17 cellular contexts compared by ENCODE assay signal in genomic region chr10:14481014-14481413, GRCh38.
"Had no signal": no experiment of that assay in that cellular context is flagged by ENCODE, and none has a peak within 500 bp of the region (broad histone marks: within the 10 kb centered on the region; RNA-seq: fewer than 3 reads in every experiment).

No MANE protein-coding gene starts in this region.

- H3K36me3 ChIP-seq: heart left ventricle, left lung, lower lobe of right lung, neural progenitor cell, pancreas, prostate gland, thoracic aorta, transverse colon had no signal

- FAIRE-seq: colon, islet of Langerhans, pancreas had no signal

- ATAC-seq: left lung; lower lobe of right lung; natural killer cell treated with Interleukin-12 subunit alpha and Interleukin-12 subunit beta and Interleukin-15 and Interleukin-18, amount 100 ng/mL, for 72 hours; pancreas had no signal

- H3K4me3 ChIP-seq: heart left ventricle, left lung, lower lobe of right lung, neural progenitor cell, pancreas, prostate gland, skin epidermis, thoracic aorta, transverse colon had no signal

- H3K9me3 ChIP-seq: heart left ventricle, left lung, lower lobe of right lung, pancreas, prostate gland, thoracic aorta, transverse colon had no signal

- DNase-seq: heart left ventricle; kidney glomerular epithelial cell; left lung; lower lobe of right lung; pancreas; retina; stimulated activated CD4-positive, alpha-beta T cell treated with anti-CD3 and anti-CD28 coated beads, Interleukin-2, amount 100 ng/mL, for 24 hours; stimulated activated CD4-positive, alpha-beta T cell treated with anti-CD3 and anti-CD28 coated beads, Interleukin-4, amount 100 ng/mL, for 4 hours; stimulated activated naive CD4-positive, alpha-beta T cell; transverse colon had no signal

- H3K4me1 ChIP-seq: left lung, lower lobe of right lung, prostate gland, transverse colon had no signal

- H3K27me3 ChIP-seq: neural progenitor cell, pancreas had no signal

- H3K27ac ChIP-seq: left lung, lower lobe of right lung, neural progenitor cell, pancreas, prostate gland, skin epidermis, thoracic aorta had no signal
